ENCODE assay signal across 8 cellular contexts in the genomic region with DNA sequence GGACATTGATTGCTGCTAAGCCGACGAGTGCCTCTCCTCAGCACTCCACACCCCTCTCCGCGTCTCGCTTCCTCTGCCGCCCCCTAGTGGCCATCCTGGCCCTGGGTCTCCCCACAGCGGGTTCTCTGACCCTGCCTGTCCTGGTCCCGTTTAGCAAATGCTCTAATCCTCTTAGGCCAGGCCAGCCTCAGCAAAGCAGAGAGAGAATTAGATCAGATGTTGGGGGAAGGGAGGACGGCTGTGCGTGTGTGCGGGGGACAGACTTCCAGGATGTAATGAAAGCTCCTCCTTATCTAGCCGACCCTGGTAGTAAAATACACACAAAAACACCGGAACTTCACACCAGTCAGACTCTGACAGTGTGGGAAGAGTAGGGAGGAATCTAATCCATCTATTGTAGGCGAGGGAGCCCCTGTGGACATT. TPM values are rescaled to one million over a fixed set of nuclear protein-coding genes. Genes with fewer than 3 reads are reported as not detected.
A peak's percentile ranks its signal among the peaks of the same experiment; 100 is the strongest.
DNase-seq lines count a peak whose midpoint lies in the region; ATAC-seq lines count a peak whose summit lies in the region.

No MANE protein-coding gene starts in this region.

- H3K4me3 ChIP-seq in HAP-1 = no peak overlapping the region

- H3K36me3 Mint-ChIP-seq in activated CD8-positive, alpha-beta T cell treated with anti-CD3 and anti-CD28 coated beads, Interleukin-2, amount 10 ng/mL, durations not matched to agents 7 days and 5 days (ENCODE audit: low read depth) = no peaks in the 10 kb centered on the region
- peaks cover 2% of the 10 kb centered on the region for H3K36me3 Mint-ChIP-seq in memory B cell

- H3K27me3 Mint-ChIP-seq in activated CD8-positive, alpha-beta T cell treated with anti-CD3 and anti-CD28 coated beads, Interleukin-2, amount 10 ng/mL, durations not matched to agents 7 days and 5 days (ENCODE audit: low read depth) = peaks cover 12% of the 10 kb centered on the region
- peaks cover 13% of the 10 kb centered on the region for H3K27me3 Mint-ChIP-seq in memory B cell

- H3K4me1 Mint-ChIP-seq in activated CD8-positive, alpha-beta T cell treated with anti-CD3 and anti-CD28 coated beads, Interleukin-2, amount 10 ng/mL, durations not matched to agents 7 days and 5 days (ENCODE audit: low read depth) = no peaks in the 10 kb centered on the region
- H3K4me1 Mint-ChIP-seq in memory B cell = peaks cover 5% of the 10 kb centered on the region

- CTCF ChIA-PET in activated CD8-positive, alpha-beta T cell treated with anti-CD3 and anti-CD28 coated beads, Interleukin-2, amount 10 ng/mL, durations not matched to agents 7 days and 5 days (lab: Charles Lee) = interaction anchor here (0.9 to 1.6 kb wide), 9 partner anchors 8 to 144 kb away, joined by 3 to 7 read pairs (median 4); no protein-coding TSS in a partner anchor

- no peaks in the 10 kb centered on the region for H3K9me3 ChIP-seq in HAP-1

- DNase-seq in AML-193 (lab: John Stamatoyannopoulos, UW) = peak; percentile 46 to 51
- peak; percentile 91 to 99 for DNase-seq in HAP-1 (ENCODE audit: low spot score in 2 of 2)
- DNase-seq in NCI-H82 (lab: John Stamatoyannopoulos, UW) = peak; percentile 100
- DNase-seq in activated CD8-positive, alpha-beta T cell treated with anti-CD3 and anti-CD28 coated beads, Interleukin-2, amount 10 ng/mL, durations not matched to agents 7 days and 5 days = peak; percentile 88
- DNase-seq in effector CD4-positive, alpha-beta T cell = peak; percentile 77
- DNase-seq in memory B cell (ENCODE audit: low spot score in 2 of 2) = peak; percentile 57 to 70
- peak; percentile 61 for DNase-seq in stimulated activated CD8-positive, alpha-beta memory T cell treated with anti-CD3 and anti-CD28 coated beads, Interleukin-12 subunit alpha, Interleukin-12 subunit beta, amount 100 ng/mL, for 4 hours (ENCODE audit: low read depth)

- POLR2A ChIA-PET in activated CD8-positive, alpha-beta T cell treated with anti-CD3 and anti-CD28 coated beads, Interleukin-2, amount 10 ng/mL, durations not matched to agents 7 days and 5 days (lab: Charles Lee) = no interaction called here

- in situ Hi-C loops in HAP-1 (cut with MboI; ENCODE audit: low sequenced_read_pairs) = no loop called here

- no peaks in the 10 kb centered on the region for H3K9me3 Mint-ChIP-seq in activated CD8-positive, alpha-beta T cell treated with anti-CD3 and anti-CD28 coated beads, Interleukin-2, amount 10 ng/mL, durations not matched to agents 7 days and 5 days (ENCODE audit: insufficient read depth)
- H3K9me3 Mint-ChIP-seq in memory B cell = peaks cover 2% of the 10 kb centered on the region

- no peak overlapping the region for H3K27ac Mint-ChIP-seq in activated CD8-positive, alpha-beta T cell treated with anti-CD3 and anti-CD28 coated beads, Interleukin-2, amount 10 ng/mL, durations not matched to agents 7 days and 5 days
- H3K27ac Mint-ChIP-seq in memory B cell = no peak overlapping the region

- no peak overlapping the region for H3K4me3 Mint-ChIP-seq in activated CD8-positive, alpha-beta T cell treated with anti-CD3 and anti-CD28 coated beads, Interleukin-2, amount 10 ng/mL, durations not matched to agents 7 days and 5 days
- H3K4me3 Mint-ChIP-seq in memory B cell = no peak overlapping the region

- no peaks in the 10 kb centered on the region for H3K36me3 ChIP-seq in HAP-1 (replicated peaks)

- peaks cover 14% of the 10 kb centered on the region for H3K4me1 ChIP-seq in HAP-1

- no peaks in the 10 kb centered on the region for H3K27me3 ChIP-seq in HAP-1 (ENCODE audit: low read depth)

- peak; percentile 97 for ATAC-seq in activated CD8-positive, alpha-beta T cell treated with anti-CD3 and anti-CD28 coated beads, Interleukin-2, amount 10 ng/mL, durations not matched to agents 7 days and 5 days
- ATAC-seq in memory B cell (ENCODE audit: low read depth) = peak; percentile 71
- ATAC-seq in HG03354 (IDR thresholded peaks at IDR 0.05; ENCODE audit: poor library complexity, severe bottlenecking, unreplicated experiment) = no peak

RNA-seq across cellular contexts. Expression of a gene that starts 4.5 kb away (rescaled TPM):
- not detected for total RNA-seq in activated CD8-positive, alpha-beta T cell treated with anti-CD3 and anti-CD28 coated beads, Interleukin-2, amount 10 ng/mL, durations not matched to agents 7 days and 5 days

RNA-seq across cellular contexts. Expression of a gene that starts 22.6 kb away (rescaled TPM):
- total RNA-seq in activated CD8-positive, alpha-beta T cell treated with anti-CD3 and anti-CD28 coated beads, Interleukin-2, amount 10 ng/mL, durations not matched to agents 7 days and 5 days = not detected

RNA-seq across cellular contexts. Expression of a gene that starts 41.8 kb away (rescaled TPM):
- not detected for total RNA-seq in activated CD8-positive, alpha-beta T cell treated with anti-CD3 and anti-CD28 coated beads, Interleukin-2, amount 10 ng/mL, durations not matched to agents 7 days and 5 days

RNA-seq across cellular contexts. Expression of a gene that starts 59.2 kb away (rescaled TPM):
- total RNA-seq in activated CD8-positive, alpha-beta T cell treated with anti-CD3 and anti-CD28 coated beads, Interleukin-2, amount 10 ng/mL, durations not matched to agents 7 days and 5 days = not detected

Comparison
In these comparisons a context has a peak if more than half of its experiments do, and no peak if none do; other contexts are left out.
1. DNase-seq: peak in every context shown above with its lines; median percentile 100 in NCI-H82; 95 in HAP-1; 88 in activated CD8-positive, alpha-beta T cell treated with anti-CD3 and anti-CD28 coated beads, Interleukin-2, amount 10 ng/mL, durations not matched to agents 7 days and 5 days; 77 in effector CD4-positive, alpha-beta T cell; 64 in memory B cell; 61 in stimulated activated CD8-positive, alpha-beta memory T cell treated with anti-CD3 and anti-CD28 coated beads, Interleukin-12 subunit alpha, Interleukin-12 subunit beta, amount 100 ng/mL, for 4 hours; 48 in AML-193.